In the genomic region with DNA sequence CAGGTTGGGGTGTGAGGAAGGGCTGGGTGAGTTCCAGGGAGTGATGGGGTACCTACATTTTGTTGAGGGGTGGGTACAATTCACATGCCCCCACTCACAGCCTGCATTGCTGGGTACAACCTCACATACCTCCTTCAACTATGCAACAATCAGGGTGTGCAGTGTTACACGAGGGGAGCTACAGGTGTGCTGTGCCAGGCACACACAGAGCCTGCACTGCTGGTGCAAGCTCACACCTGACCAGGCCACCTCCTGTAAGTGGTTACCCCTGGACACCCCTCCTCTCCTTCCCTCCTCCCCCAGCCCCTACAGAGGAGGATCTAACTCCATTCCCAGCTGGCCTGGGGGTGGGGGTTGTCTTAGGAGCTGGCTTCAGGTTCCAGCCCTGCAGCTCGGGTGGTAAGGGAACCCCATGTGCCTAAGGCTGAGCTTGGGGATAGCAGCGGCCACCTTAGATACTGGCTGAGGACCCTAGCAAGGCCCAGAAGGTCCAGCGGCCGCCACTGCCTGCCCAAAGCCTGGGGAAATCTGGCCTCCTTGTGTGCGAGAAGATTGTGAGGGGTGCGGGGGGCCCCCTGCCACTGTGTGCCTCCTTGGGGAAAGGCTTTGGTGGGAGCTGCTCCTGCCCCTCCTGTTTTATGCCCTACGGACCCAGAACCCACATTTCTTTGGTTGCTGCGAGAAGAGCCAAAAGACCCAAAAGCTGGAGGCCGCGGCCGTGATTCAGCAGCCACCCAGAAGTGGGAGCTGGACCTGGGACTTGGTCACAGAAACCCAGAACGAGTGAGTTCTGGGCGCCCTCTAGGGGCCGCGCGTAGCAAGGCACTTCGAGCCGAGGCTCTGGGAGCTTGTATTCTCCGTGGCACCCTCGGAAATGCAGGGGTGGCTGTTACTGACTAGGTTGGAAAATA, we compare ENCODE assay signal across 9 cellular contexts. TPM values are rescaled to one million over a fixed set of nuclear protein-coding genes. Genes with fewer than 3 reads are reported as not detected.
A peak's percentile ranks its signal among the peaks of the same experiment; 100 is the strongest.
DNase-seq lines count a peak whose midpoint lies in the region; ATAC-seq and TF ChIP-seq lines count a peak whose summit lies in the region.
"Had no signal": no experiment of that assay in that cellular context is flagged by ENCODE, and none has a peak within 500 bp of the region (broad histone marks: within the 10 kb centered on the region; RNA-seq: fewer than 3 reads in every experiment).

No MANE protein-coding gene starts in this region.

- TF ChIP-seq CTCF in DND-41 (IDR thresholded peaks at IDR 0.05; ENCODE audit: borderline replicate concordance, extremely low read depth, low read length, poor library complexity, severe bottlenecking), result peak; percentile 98

- H3K4me1 ChIP-seq in DND-41 (ENCODE audit: insufficient read depth, low read length), result peaks cover 9% of the 10 kb centered on the region

- no peak overlapping the region for H3K9ac ChIP-seq in DND-41 (ENCODE audit: low read depth, low read length)

- H3K27me3 ChIP-seq in DND-41 (ENCODE audit: insufficient read depth, low read length, poor library complexity), result peaks cover 27% of the 10 kb centered on the region

- DNase-seq in DND-41 (peak; percentile 78), NCI-H460 (ENCODE audit: extremely low read depth, low read depth) (peak; percentile 84), left lobe of liver (ENCODE audit: low spot score) (peak; percentile 83)
- peak; percentile 74 to 84 for DNase-seq in activated CD4-positive, alpha-beta T cell treated with anti-CD3 and anti-CD28 coated beads for 24 hours (ENCODE audit: low read depth in 2 of 2)
- DNase-seq in central memory CD4-positive, alpha-beta T cell, result peak; percentile 66
- DNase-seq in stimulated activated CD4-positive, alpha-beta T cell treated with anti-CD3 and anti-CD28 coated beads, Interleukin-4, amount 100 ng/mL, for 1 hour, result peak; percentile 84

- H3K4me3 ChIP-seq in DND-41 (ENCODE audit: low read depth in 1 of 2, low read length in 2 of 2), result no peak overlapping the region

- H3K27ac ChIP-seq in DND-41 (ENCODE audit: low read length), result no peak overlapping the region
- H3K27ac ChIP-seq: epithelial cell of prostate had no signal

- peak; percentile 97 for ATAC-seq in DND-41 (ENCODE audit: insufficient read depth, low read depth)
- ATAC-seq in HG02885 (IDR thresholded peaks at IDR 0.05; ENCODE audit: poor library complexity, unreplicated experiment), result peak; percentile 69
- peak; percentile 95 for ATAC-seq in left lobe of liver
- ATAC-seq in HG03378 (IDR thresholded peaks at IDR 0.05; ENCODE audit: unreplicated experiment), result no peak

- no peaks in the 10 kb centered on the region for H3K79me2 ChIP-seq in DND-41 (ENCODE audit: insufficient read depth, low read length)

- H3K9me3 ChIP-seq in DND-41 (ENCODE audit: insufficient read depth, low read length, severe bottlenecking), result no peaks in the 10 kb centered on the region

- peak overlapping the region; percentile 59; the same call in 1 of the 2 replicates for H2AFZ ChIP-seq in DND-41 (ENCODE audit: low read depth, low read length)

- no peaks in the 10 kb centered on the region for H3K36me3 ChIP-seq in DND-41 (ENCODE audit: insufficient read depth, low read length)

- no peaks in the 10 kb centered on the region; the same call in 1 of the 2 replicates for H4K20me1 ChIP-seq in DND-41 (ENCODE audit: insufficient read depth, low read length)

- peak overlapping the region; percentile 47 for H3K4me2 ChIP-seq in DND-41 (ENCODE audit: insufficient read depth, low read length)

RNA-seq across cellular contexts. Expression of a gene that starts 10.8 kb away (rescaled TPM):
- not detected in 2 replicates for total RNA-seq in NCI-H460 (2014; rRNA removed; shearing (Covaris generic))
- polyA plus RNA-seq in NCI-H460 (2014; cell fraction: nucleus; rRNA removed), result not detected in 2 replicates
- total RNA-seq in left lobe of liver, result 1.3 TPM
